8 cellular contexts compared by ENCODE assay signal in the genomic region with DNA sequence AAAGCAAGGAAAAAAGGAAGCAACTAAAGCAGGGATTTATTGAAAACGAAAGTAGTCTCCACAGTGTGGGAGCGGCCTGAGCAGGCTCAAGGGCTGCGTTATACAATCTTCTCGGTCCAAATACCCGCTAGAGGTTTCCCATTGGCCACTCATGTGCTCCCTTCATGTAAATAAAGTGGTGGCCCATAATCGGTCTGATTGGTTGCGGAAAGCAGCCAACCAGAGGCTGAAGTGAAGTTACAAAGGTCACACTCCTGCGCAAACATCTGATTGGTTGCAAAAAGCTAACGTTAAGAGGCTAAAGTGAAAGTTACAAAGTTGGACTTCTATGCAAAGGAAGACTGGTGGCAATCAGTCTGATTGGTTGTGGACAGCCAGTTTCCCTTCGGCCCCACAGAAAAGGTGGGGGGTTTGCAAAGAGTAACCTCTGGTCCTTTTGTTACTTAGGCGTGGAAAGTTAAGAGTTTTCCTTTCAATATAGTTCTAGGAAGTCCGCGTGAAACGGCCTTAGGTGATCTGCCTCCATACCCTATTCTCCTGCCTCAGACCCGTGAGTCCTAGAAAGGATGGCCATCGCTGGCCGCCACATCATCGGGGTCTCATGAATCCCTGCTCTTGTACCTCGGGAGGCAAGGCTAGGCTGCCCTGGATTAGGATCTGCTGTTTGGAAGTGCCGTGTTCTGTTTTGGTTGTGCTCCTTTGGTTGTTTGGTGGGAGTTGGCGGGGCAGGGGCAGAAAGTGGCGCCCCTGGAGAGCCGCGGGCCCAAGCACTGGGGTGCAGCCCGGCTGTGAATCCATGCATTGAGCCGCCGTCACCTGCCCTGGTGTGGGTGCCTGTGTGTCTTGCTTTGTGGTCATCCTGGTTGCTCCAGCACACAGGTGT.
DNase-seq lines count a peak whose midpoint lies in the region; ATAC-seq and TF ChIP-seq lines count a peak whose summit lies in the region.

No MANE protein-coding gene starts in this region.

- H3K9me3 Mint-ChIP-seq in CD4-positive, alpha-beta T cell = no peaks in the 10 kb centered on the region
- H3K9me3 Mint-ChIP-seq in endodermal cell = peaks cover 17% of the 10 kb centered on the region
- peaks cover 47% of the 10 kb centered on the region for H3K9me3 Mint-ChIP-seq in nephron progenitor cell

- no peaks in the 10 kb centered on the region for H4K20me1 ChIP-seq in SK-N-SH (ENCODE audit: insufficient read depth)

- no peaks in the 10 kb centered on the region for H3K36me3 ChIP-seq in endodermal cell (ENCODE audit: control insufficient read depth, insufficient read depth, low read length)
- H3K36me3 ChIP-seq in upper lobe of right lung = no peaks in the 10 kb centered on the region
- no peaks in the 10 kb centered on the region for H3K36me3 ChIP-seq in SK-N-SH (replicated peaks in 1 of 2; ENCODE audit: control insufficient read depth in 1 of 2, insufficient read depth in 2 of 2, low read length in 1 of 2)

- H3K27ac Mint-ChIP-seq in CD4-positive, alpha-beta T cell = peak overlapping the region; percentile 92
- H3K27ac Mint-ChIP-seq in endodermal cell (no peak overlapping the region), nephron progenitor cell (no peak overlapping the region)

- no peak for TF ChIP-seq EP300 in SK-N-SH (IDR thresholded peaks at IDR 0.05; ENCODE audit: borderline replicate concordance in 1 of 2, low read depth in 1 of 2, low read length in 1 of 2)

- no peaks in the 10 kb centered on the region for H3K79me2 ChIP-seq in SK-N-SH (ENCODE audit: insufficient read depth)

- ATAC-seq in CD4-positive, alpha-beta T cell (ENCODE audit: poor library complexity) = peak; percentile 76
- peak; percentile 56 for ATAC-seq in GM21360 (IDR thresholded peaks at IDR 0.05; ENCODE audit: unreplicated experiment)
- peak; percentile 94 for ATAC-seq in upper lobe of right lung

- POLR2A ChIA-PET in CD4-positive, alpha-beta T cell (lab: Charles Lee) = interaction anchor here (0.7 to 2.6 kb wide), 8 partner anchors 9 to 1288 kb away, joined by 3 to 16 read pairs (median 6); a partner anchor contains a TSS
- POLR2A ChIA-PET in SK-N-SH (lab: Yijun Ruan, JAX) = no interaction called here

- no peaks in the 10 kb centered on the region for H3K27me3 ChIP-seq in CD4-positive, alpha-beta T cell (ENCODE audit: control insufficient read depth, insufficient read depth, low read length)
- H3K27me3 ChIP-seq in endodermal cell (ENCODE audit: control insufficient read depth, insufficient read depth, low read length, poor library complexity, severe bottlenecking) (peaks cover 36% of the 10 kb centered on the region), upper lobe of right lung (peaks cover 3% of the 10 kb centered on the region), SK-N-SH (ENCODE audit: insufficient read depth) (no peaks in the 10 kb centered on the region; the same call in 1 of the 2 replicates)

- H3K9ac ChIP-seq in endodermal cell (ENCODE audit: extremely low read depth, low read length, poor library complexity, severe bottlenecking) = no peak overlapping the region
- no peak overlapping the region for H3K9ac ChIP-seq in SK-N-SH

- no peak overlapping the region for H3K4me2 ChIP-seq in SK-N-SH

- peaks cover 13% of the 10 kb centered on the region for H3K36me3 Mint-ChIP-seq in CD4-positive, alpha-beta T cell (ENCODE audit: low read depth)
- H3K36me3 Mint-ChIP-seq in endodermal cell (ENCODE audit: low read depth) (peaks cover 8% of the 10 kb centered on the region), nephron progenitor cell (ENCODE audit: low read depth) (peaks cover 5% of the 10 kb centered on the region)

- H3K4me1 ChIP-seq in endodermal cell (ENCODE audit: control insufficient read depth, insufficient read depth, low read length) = no peaks in the 10 kb centered on the region
- H3K4me1 ChIP-seq in upper lobe of right lung = peaks cover 10% of the 10 kb centered on the region
- H3K4me1 ChIP-seq in SK-N-SH (ENCODE audit: control insufficient read depth in 1 of 2, insufficient read depth in 2 of 2, low read depth in 1 of 2, low read length in 1 of 2) = peaks cover 0 to 7% of the 10 kb centered on the region in 2 experiments; a peak in 1 of 4 replicates

- no peaks in the 10 kb centered on the region for H3K9me3 ChIP-seq in CD4-positive, alpha-beta T cell (ENCODE audit: control insufficient read depth, low read length)
- H3K9me3 ChIP-seq in endodermal cell (ENCODE audit: control insufficient read depth, low read length) (peaks cover 8% of the 10 kb centered on the region), upper lobe of right lung (no peaks in the 10 kb centered on the region), SK-N-SH (no peaks in the 10 kb centered on the region)

- intact Hi-C loops in CD4-positive, alpha-beta T cell (cut with DNase I, micrococcal nuclease) = loop anchor here (5.0 to 10.0 kb wide), 4 partner anchors 186 to 763 kb away; a partner anchor contains a TSS
- intact Hi-C loops in upper lobe of right lung (cut with DNase I) = no loop called here

- H3K4me3 Mint-ChIP-seq in CD4-positive, alpha-beta T cell = peak overlapping the region; percentile 98
- H3K4me3 Mint-ChIP-seq in endodermal cell = peak overlapping the region; percentile 60
- H3K4me3 Mint-ChIP-seq in nephron progenitor cell = peak overlapping the region; percentile 79

- H3K27me3 Mint-ChIP-seq in CD4-positive, alpha-beta T cell = no peaks in the 10 kb centered on the region
- peaks cover 49% of the 10 kb centered on the region for H3K27me3 Mint-ChIP-seq in endodermal cell (ENCODE audit: insufficient read depth)
- peaks cover 69% of the 10 kb centered on the region for H3K27me3 Mint-ChIP-seq in nephron progenitor cell (ENCODE audit: low read depth, poor library complexity)

- no peaks in the 10 kb centered on the region for H3F3A ChIP-seq in SK-N-SH (replicated peaks; ENCODE audit: insufficient read depth)

- 93 to 94% methylated on average over 13 to 27 of the region's 27 CpGs for WGBS in endodermal cell (ENCODE audit: insufficient coverage in 1 of 2, insufficient read length in 1 of 2), 2 experiments
- WGBS in SK-N-SH (ENCODE audit: low lambda C conversion rate) = 94% methylated on average over 20 of the region's 27 CpGs

- no peak for TF ChIP-seq CTCF in CD4-positive, alpha-beta T cell (IDR thresholded peaks at IDR 0.05)
- TF ChIP-seq CTCF in endodermal cell (conservative IDR thresholded peaks at IDR 0.05) = no peak
- no peak for TF ChIP-seq CTCF in nephron progenitor cell (IDR thresholded peaks at IDR 0.05)
- no peak for TF ChIP-seq CTCF in upper lobe of right lung (IDR thresholded peaks at IDR 0.05)
- TF ChIP-seq CTCF in SK-N-SH (IDR thresholded peaks at IDR 0.05) = no peak

- peak overlapping the region; percentile 48 for H3K27ac ChIP-seq in CD4-positive, alpha-beta T cell (ENCODE audit: low read depth, low read length)
- H3K27ac ChIP-seq in endodermal cell (ENCODE audit: low read depth, low read length) = no peak overlapping the region
- H3K27ac ChIP-seq in upper lobe of right lung = peak overlapping the region; percentile 85
- no peak overlapping the region for H3K27ac ChIP-seq in SK-N-SH (ENCODE audit: low read depth in 2 of 2, low read length in 1 of 2)

- no peaks in the 10 kb centered on the region for H3K9me2 ChIP-seq in SK-N-SH

- DNase-seq in CD4-positive, alpha-beta T cell = peak; percentile 37 to 66 (median 49)
- peak; percentile 64 to 68 for DNase-seq in Kasumi-1 (lab: John Stamatoyannopoulos, UW)
- peak; percentile 58 to 63 for DNase-seq in activated CD4-positive, alpha-beta T cell treated with anti-CD3 and anti-CD28 coated beads for 4 hours
- DNase-seq in endodermal cell = no peak
- DNase-seq in nephron progenitor cell = no peak
- peak; percentile 77 for DNase-seq in upper lobe of right lung
- DNase-seq in SK-N-SH = no peak

- CTCF ChIA-PET in CD4-positive, alpha-beta T cell (lab: Charles Lee) = interaction anchor here (1.3 kb wide), 1 partner anchor 11 kb away, joined by 3 read pairs; no protein-coding TSS in a partner anchor
- CTCF ChIA-PET in SK-N-SH (lab: Yijun Ruan, JAX) = no interaction called here

- peaks cover 32% of the 10 kb centered on the region for H3K4me1 Mint-ChIP-seq in CD4-positive, alpha-beta T cell (ENCODE audit: low read depth)
- H3K4me1 Mint-ChIP-seq in endodermal cell = peaks cover 3% of the 10 kb centered on the region
- H3K4me1 Mint-ChIP-seq in nephron progenitor cell = peaks cover 5% of the 10 kb centered on the region

- H2AFZ ChIP-seq in SK-N-SH (ENCODE audit: low read depth) = no peak overlapping the region

- H3K4me3 ChIP-seq in endodermal cell (ENCODE audit: low read length) (no peak overlapping the region), upper lobe of right lung (peak overlapping the region; percentile 68), SK-N-SH (ENCODE audit: low read depth in 2 of 2, low read length in 1 of 2) (no peak overlapping the region)

- no peak for TF ChIP-seq RAD21 in SK-N-SH (IDR thresholded peaks at IDR 0.05; ENCODE audit: low read length)

TF ChIP-seq in SK-N-SH, 30 proteins besides CTCF, POLR2A, EP300 and RAD21 (continues in another document):
- TF ChIP-seq SIN3A (IDR thresholded peaks at IDR 0.05; ENCODE audit: borderline replicate concordance, low read depth, low read length) = no peak
- no peak for TF ChIP-seq YY1 (IDR thresholded peaks at IDR 0.05; ENCODE audit: low read depth)
- TF ChIP-seq FOXM1 (IDR thresholded peaks at IDR 0.05; ENCODE audit: low read depth) = no peak
- TF ChIP-seq MEF2A (IDR thresholded peaks at IDR 0.05; ENCODE audit: borderline replicate concordance, low read depth) = no peak
- no peak for TF ChIP-seq RCOR1 (IDR thresholded peaks at IDR 0.05; ENCODE audit: low read length)
- TF ChIP-seq, protein P1, sequence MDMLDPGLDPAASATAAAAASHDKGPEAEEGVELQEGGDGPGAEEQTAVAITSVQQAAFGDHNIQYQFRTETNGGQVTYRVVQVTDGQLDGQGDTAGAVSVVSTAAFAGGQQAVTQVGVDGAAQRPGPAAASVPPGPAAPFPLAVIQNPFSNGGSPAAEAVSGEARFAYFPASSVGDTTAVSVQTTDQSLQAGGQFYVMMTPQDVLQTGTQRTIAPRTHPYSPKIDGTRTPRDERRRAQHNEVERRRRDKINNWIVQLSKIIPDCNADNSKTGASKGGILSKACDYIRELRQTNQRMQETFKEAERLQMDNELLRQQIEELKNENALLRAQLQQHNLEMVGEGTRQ (IDR thresholded peaks at IDR 0.05; ENCODE audit: borderline replicate concordance, low read depth, low read length) = no peak
- TF ChIP-seq POLR2AphosphoS5 (IDR thresholded peaks at IDR 0.05; ENCODE audit: low read depth, low read length) = no peak
- TF ChIP-seq, protein P2, sequence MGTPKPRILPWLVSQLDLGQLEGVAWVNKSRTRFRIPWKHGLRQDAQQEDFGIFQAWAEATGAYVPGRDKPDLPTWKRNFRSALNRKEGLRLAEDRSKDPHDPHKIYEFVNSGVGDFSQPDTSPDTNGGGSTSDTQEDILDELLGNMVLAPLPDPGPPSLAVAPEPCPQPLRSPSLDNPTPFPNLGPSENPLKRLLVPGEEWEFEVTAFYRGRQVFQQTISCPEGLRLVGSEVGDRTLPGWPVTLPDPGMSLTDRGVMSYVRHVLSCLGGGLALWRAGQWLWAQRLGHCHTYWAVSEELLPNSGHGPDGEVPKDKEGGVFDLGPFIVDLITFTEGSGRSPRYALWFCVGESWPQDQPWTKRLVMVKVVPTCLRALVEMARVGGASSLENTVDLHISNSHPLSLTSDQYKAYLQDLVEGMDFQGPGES (IDR thresholded peaks at IDR 0.05; ENCODE audit: low read depth, low read length) = no peak
- no peak for TF ChIP-seq TCF12 (IDR thresholded peaks at IDR 0.05)

Comparison
In these comparisons a context has a peak if more than half of its experiments do, and no peak if none do; other contexts are left out.
1. DNase-seq: peak in CD4-positive, alpha-beta T cell (10 of 10), Kasumi-1 (2 of 2), activated CD4-positive, alpha-beta T cell treated with anti-CD3 and anti-CD28 coated beads for 4 hours (2 of 2) and upper lobe of right lung (single experiment); none in endodermal cell (single experiment), nephron progenitor cell (single experiment) and SK-N-SH (single experiment).
2. H3K27ac ChIP-seq: peak in CD4-positive, alpha-beta T cell (single experiment) and upper lobe of right lung (single experiment); none in endodermal cell (single experiment) and SK-N-SH (0 of 2).
3. Peak in every context shown above with its lines, with median percentiles within 50 percentile points of each other: ATAC-seq and H3K4me3 Mint-ChIP-seq.